Comparison of ENCODE assay signal across 1 cellular context in genomic region chr20:56391596-56392281, GRCh38.
TF ChIP-seq lines count a peak whose summit lies in the region.

TSS of gene AURKA (minus strand) at chr20:56392215. CDS start at chr20:56388197, 4,018 bp downstream.

TF ChIP-seq in HEK293, 187 proteins besides CTCF, POLR2A, EP300 and RAD21 (continued from another document):
- no peak for TF ChIP-seq ZNF26 (tag by site-specific recombination; IDR thresholded peaks at IDR 0.05)
- no peak for TF ChIP-seq ZNF664 (tag by site-specific recombination; IDR thresholded peaks at IDR 0.05)
- no peak for TF ChIP-seq ZNF776 (tag by site-specific recombination; IDR thresholded peaks at IDR 0.05; ENCODE audit: borderline replicate concordance)
- TF ChIP-seq ZFP37 (tag by site-specific recombination; IDR thresholded peaks at IDR 0.05): no peak
- TF ChIP-seq ZNF175 (tag by site-specific recombination; IDR thresholded peaks at IDR 0.05): no peak
- TF ChIP-seq KLF16 (tag by site-specific recombination; IDR thresholded peaks at IDR 0.05): peak; percentile 21; the same call in 1 of the 2 replicates
- no peak for TF ChIP-seq ZBTB21 (tag by site-specific recombination; IDR thresholded peaks at IDR 0.05)
- peak; percentile 11; the same call in 1 of the 2 replicates for TF ChIP-seq ZBTB20 (tag by site-specific recombination; IDR thresholded peaks at IDR 0.05)
- no peak for TF ChIP-seq MZF1 (tag by site-specific recombination; IDR thresholded peaks at IDR 0.05; ENCODE audit: borderline replicate concordance)
- TF ChIP-seq ZNF785 (tag by site-specific recombination; IDR thresholded peaks at IDR 0.05): no peak
- TF ChIP-seq ZNF596 (tag by site-specific recombination; IDR thresholded peaks at IDR 0.05): no peak
- TF ChIP-seq ZSCAN30 (tag by site-specific recombination; IDR thresholded peaks at IDR 0.05): no peak
- no peak for TF ChIP-seq ZNF626 (tag by site-specific recombination; IDR thresholded peaks at IDR 0.05)
- no peak for TF ChIP-seq ZNF830 (tag by site-specific recombination; IDR thresholded peaks at IDR 0.05; ENCODE audit: low read depth)
- no peak for TF ChIP-seq ZNF792 (tag by site-specific recombination; IDR thresholded peaks at IDR 0.05)
- TF ChIP-seq AEBP2 (tag by site-specific recombination; IDR thresholded peaks at IDR 0.05; ENCODE audit: borderline replicate concordance): no peak
- TF ChIP-seq EGR2 (tag by site-specific recombination; IDR thresholded peaks at IDR 0.05; ENCODE audit: low read depth): peak; percentile 61
- no peak for TF ChIP-seq SALL2 (tag by site-specific recombination; IDR thresholded peaks at IDR 0.05; ENCODE audit: borderline replicate concordance)
- TF ChIP-seq ZNF654 (tag by site-specific recombination; IDR thresholded peaks at IDR 0.05; ENCODE audit: low read depth): no peak
- peak; percentile 37; the same call in 1 of the 2 replicates for TF ChIP-seq ZFHX2 (tag by site-specific recombination; conservative IDR thresholded peaks at IDR 0.05)
